7 cellular contexts compared by ENCODE assay signal in the genomic region with DNA sequence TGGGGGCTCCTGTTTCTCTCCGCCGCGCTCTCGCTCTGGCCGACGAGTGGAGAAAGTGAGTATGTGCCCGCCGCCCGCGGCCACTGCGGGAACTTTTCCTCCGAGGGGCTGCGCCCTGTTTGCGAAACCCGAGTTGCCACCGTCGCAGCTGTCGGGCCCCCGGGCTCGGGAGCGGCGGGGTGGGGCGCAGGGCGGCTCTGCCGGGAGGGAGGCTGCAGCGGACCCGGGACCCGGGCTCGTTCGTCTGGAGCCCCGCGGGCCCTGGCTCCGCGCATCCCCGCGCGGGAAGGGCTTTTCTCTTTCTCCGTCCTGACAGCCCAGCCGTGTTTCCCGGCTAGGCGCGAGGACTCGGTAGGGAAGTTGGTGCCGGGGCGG.
A peak's percentile ranks its signal among the peaks of the same experiment; 100 is the strongest.
DNase-seq lines count a peak whose midpoint lies in the region; ATAC-seq, FAIRE-seq and TF ChIP-seq lines count a peak whose summit lies in the region.

No MANE protein-coding gene starts in this region.

- peaks cover 30% of the 10 kb centered on the region for H3K4me1 ChIP-seq in iPS-20b (ENCODE audit: insufficient read depth, low read length)

- no peak for FAIRE-seq in RCC 7860 (lab: Jason Lieb, UNC)

- H3K4me3 ChIP-seq in brain microvascular endothelial cell (ENCODE audit: low read depth, low read length) = peak overlapping the region; percentile 85
- peak overlapping the region; percentile 99 for H3K4me3 ChIP-seq in iPS-20b (ENCODE audit: low read length)

- no peak for ATAC-seq in HG03175 (IDR thresholded peaks at IDR 0.05; ENCODE audit: unreplicated experiment)

- H3K27me3 ChIP-seq in brain microvascular endothelial cell (replicated peaks) = no peaks in the 10 kb centered on the region
- peaks cover 26% of the 10 kb centered on the region; the same call in 1 of the 2 replicates for H3K27me3 ChIP-seq in iPS-20b (ENCODE audit: insufficient read depth, low read length)

- H3K9me3 ChIP-seq in iPS-20b (ENCODE audit: insufficient read depth, low read depth, low read length) = no peaks in the 10 kb centered on the region

- peak; percentile 45 for TF ChIP-seq CTCF in brain microvascular endothelial cell (IDR thresholded peaks at IDR 0.05; ENCODE audit: low read depth, low read length, missing control alignments)

- H3K27ac ChIP-seq in brain microvascular endothelial cell (peak overlapping the region; percentile 70), iPS-20b (ENCODE audit: low read length) (no peak overlapping the region)

- DNase-seq in HCEC 1CT (peak; percentile 25), SW480 (ENCODE audit: low spot score) (peak; percentile 31), brain microvascular endothelial cell (no peak), RCC 7860 (ENCODE audit: low spot score) (no peak)
- DNase-seq in stimulated activated CD4-positive, alpha-beta T cell treated with anti-CD3 and anti-CD28 coated beads, Interleukin-15, amount 100 ng/mL, for 24 hours = peak; percentile 67

- H3K9ac ChIP-seq in iPS-20b (ENCODE audit: low read depth, low read length) = peak overlapping the region; percentile 92

- H3K36me3 ChIP-seq in brain microvascular endothelial cell (replicated peaks) (no peaks in the 10 kb centered on the region), iPS-20b (ENCODE audit: insufficient read depth, low read depth, low read length) (no peaks in the 10 kb centered on the region)

- in situ Hi-C loops in brain microvascular endothelial cell (cut with HindIII; ENCODE audit: low pct_ligation_motif_present, low sequenced_read_pairs) = no loop called here

Comparison
In these comparisons a context has a peak if more than half of its experiments do, and no peak if none do; other contexts are left out.
1. DNase-seq: peak in HCEC 1CT (single experiment), SW480 (single experiment) and stimulated activated CD4-positive, alpha-beta T cell treated with anti-CD3 and anti-CD28 coated beads, Interleukin-15, amount 100 ng/mL, for 24 hours (single experiment); none in brain microvascular endothelial cell (single experiment) and RCC 7860 (single experiment).